3 cellular contexts compared by ENCODE assay signal in the genomic region with DNA sequence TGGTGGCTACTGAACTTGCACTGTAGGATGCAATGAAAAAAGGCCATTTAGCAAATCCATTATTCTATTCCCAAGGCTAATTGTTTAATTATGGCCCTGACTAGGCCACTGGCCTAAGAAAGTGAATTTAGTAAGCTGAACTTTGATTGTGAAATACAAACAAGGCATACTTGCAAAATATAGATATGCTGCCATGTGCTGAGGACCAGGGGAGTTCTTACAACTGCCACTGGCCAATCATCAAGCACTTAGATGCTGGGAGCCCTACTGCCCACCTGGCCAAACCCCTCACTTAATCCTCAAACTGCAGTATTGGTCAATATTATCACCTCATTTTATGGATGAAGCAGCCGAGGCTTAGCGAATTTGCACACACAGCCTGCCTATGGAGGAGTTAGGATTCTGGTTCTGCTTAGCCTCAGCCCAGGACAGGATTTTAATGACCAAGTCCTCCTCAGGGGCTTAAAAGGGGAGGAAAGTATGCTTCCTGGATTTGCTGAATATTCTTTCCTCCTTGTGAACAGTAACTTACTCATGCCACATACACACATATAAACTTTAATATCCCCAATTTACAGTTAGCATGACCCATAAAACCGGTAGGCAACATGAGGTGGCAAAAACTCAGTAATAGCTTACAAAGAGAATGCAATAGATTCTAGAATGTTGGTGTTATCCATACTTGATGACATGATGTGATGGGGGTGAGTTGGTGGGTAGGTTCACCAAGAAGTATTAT.
TF ChIP-seq lines count a peak whose summit lies in the region.

No MANE protein-coding gene starts in this region.

TF ChIP-seq in SK-N-SH, 30 proteins besides CTCF, POLR2A, EP300 and RAD21 (continued from another document):
- TF ChIP-seq REST (IDR thresholded peaks at IDR 0.05; ENCODE audit: low read depth, low read length), result no peak
- TF ChIP-seq NFIC (IDR thresholded peaks at IDR 0.05; ENCODE audit: borderline replicate concordance), result no peak
- TF ChIP-seq GATA2 (CRISPR knock-in tag; IDR thresholded peaks at IDR 0.05), result no peak
- TF ChIP-seq TCF12 (IDR thresholded peaks at IDR 0.05), result no peak
- TF ChIP-seq NRF1 (IDR thresholded peaks at IDR 0.05; ENCODE audit: low read depth, low read length), result no peak
- no peak for TF ChIP-seq GABPA (IDR thresholded peaks at IDR 0.05; ENCODE audit: low read depth)
- no peak for TF ChIP-seq FOXJ3 (CRISPR knock-in tag; IDR thresholded peaks at IDR 0.05)
- TF ChIP-seq ZBTB33 (IDR thresholded peaks at IDR 0.05; ENCODE audit: borderline replicate concordance, low read depth), result no peak
- TF ChIP-seq YY1 (IDR thresholded peaks at IDR 0.05; ENCODE audit: low read depth), result no peak
- TF ChIP-seq ELF1 (IDR thresholded peaks at IDR 0.05), result no peak
- TF ChIP-seq, protein P1, sequence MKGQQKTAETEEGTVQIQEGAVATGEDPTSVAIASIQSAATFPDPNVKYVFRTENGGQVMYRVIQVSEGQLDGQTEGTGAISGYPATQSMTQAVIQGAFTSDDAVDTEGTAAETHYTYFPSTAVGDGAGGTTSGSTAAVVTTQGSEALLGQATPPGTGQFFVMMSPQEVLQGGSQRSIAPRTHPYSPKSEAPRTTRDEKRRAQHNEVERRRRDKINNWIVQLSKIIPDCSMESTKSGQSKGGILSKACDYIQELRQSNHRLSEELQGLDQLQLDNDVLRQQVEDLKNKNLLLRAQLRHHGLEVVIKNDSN (IDR thresholded peaks at IDR 0.05; ENCODE audit: borderline replicate concordance, low read depth), result no peak
- TF ChIP-seq SMC3 (IDR thresholded peaks at IDR 0.05; ENCODE audit: low read depth, low read length), result no peak

TF ChIP-seq in SK-N-SH treated with all-trans-retinoic acid at 6 μM for 48 hours, 23 proteins besides CTCF, POLR2A, EP300 and RAD21 (continued from another document):
- TF ChIP-seq OSR1 (CRISPR knock-in tag; IDR thresholded peaks at IDR 0.05), result no peak
- TF ChIP-seq BACH2 (CRISPR knock-in tag; IDR thresholded peaks at IDR 0.05; ENCODE audit: borderline replicate concordance), result no peak
- no peak for TF ChIP-seq ZFP30 (CRISPR knock-in tag; IDR thresholded peaks at IDR 0.05)
- no peak for TF ChIP-seq ZC3H10 (CRISPR knock-in tag; IDR thresholded peaks at IDR 0.05)
- no peak for TF ChIP-seq ARNTL (CRISPR knock-in tag; IDR thresholded peaks at IDR 0.05; ENCODE audit: borderline replicate concordance, low read depth)
- TF ChIP-seq, protein P2, sequence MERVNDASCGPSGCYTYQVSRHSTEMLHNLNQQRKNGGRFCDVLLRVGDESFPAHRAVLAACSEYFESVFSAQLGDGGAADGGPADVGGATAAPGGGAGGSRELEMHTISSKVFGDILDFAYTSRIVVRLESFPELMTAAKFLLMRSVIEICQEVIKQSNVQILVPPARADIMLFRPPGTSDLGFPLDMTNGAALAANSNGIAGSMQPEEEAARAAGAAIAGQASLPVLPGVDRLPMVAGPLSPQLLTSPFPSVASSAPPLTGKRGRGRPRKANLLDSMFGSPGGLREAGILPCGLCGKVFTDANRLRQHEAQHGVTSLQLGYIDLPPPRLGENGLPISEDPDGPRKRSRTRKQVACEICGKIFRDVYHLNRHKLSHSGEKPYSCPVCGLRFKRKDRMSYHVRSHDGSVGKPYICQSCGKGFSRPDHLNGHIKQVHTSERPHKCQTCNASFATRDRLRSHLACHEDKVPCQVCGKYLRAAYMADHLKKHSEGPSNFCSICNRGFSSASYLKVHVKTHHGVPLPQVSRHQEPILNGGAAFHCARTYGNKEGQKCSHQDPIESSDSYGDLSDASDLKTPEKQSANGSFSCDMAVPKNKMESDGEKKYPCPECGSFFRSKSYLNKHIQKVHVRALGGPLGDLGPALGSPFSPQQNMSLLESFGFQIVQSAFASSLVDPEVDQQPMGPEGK (CRISPR knock-in tag; IDR thresholded peaks at IDR 0.05; ENCODE audit: borderline replicate concordance), result no peak
- TF ChIP-seq TOX (CRISPR knock-in tag; IDR thresholded peaks at IDR 0.05; ENCODE audit: borderline replicate concordance), result no peak
- TF ChIP-seq, protein P3, sequence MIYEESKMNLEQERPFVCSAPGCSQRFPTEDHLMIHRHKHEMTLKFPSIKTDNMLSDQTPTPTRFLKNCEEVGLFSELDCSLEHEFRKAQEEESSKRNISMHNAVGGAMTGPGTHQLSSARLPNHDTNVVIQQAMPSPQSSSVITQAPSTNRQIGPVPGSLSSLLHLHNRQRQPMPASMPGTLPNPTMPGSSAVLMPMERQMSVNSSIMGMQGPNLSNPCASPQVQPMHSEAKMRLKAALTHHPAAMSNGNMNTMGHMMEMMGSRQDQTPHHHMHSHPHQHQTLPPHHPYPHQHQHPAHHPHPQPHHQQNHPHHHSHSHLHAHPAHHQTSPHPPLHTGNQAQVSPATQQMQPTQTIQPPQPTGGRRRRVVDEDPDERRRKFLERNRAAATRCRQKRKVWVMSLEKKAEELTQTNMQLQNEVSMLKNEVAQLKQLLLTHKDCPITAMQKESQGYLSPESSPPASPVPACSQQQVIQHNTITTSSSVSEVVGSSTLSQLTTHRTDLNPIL (CRISPR knock-in tag; IDR thresholded peaks at IDR 0.05; ENCODE audit: low read depth), result no peak
TF ChIP-seq in SK-N-SH treated with all-trans-retinoic acid at 6 μM for 48 hours: peak in this region for 0.

TF ChIP-seq in WTC11, 78 proteins besides CTCF, POLR2A, EP300 and RAD21 (continued from another document):
- TF ChIP-seq, protein P4, sequence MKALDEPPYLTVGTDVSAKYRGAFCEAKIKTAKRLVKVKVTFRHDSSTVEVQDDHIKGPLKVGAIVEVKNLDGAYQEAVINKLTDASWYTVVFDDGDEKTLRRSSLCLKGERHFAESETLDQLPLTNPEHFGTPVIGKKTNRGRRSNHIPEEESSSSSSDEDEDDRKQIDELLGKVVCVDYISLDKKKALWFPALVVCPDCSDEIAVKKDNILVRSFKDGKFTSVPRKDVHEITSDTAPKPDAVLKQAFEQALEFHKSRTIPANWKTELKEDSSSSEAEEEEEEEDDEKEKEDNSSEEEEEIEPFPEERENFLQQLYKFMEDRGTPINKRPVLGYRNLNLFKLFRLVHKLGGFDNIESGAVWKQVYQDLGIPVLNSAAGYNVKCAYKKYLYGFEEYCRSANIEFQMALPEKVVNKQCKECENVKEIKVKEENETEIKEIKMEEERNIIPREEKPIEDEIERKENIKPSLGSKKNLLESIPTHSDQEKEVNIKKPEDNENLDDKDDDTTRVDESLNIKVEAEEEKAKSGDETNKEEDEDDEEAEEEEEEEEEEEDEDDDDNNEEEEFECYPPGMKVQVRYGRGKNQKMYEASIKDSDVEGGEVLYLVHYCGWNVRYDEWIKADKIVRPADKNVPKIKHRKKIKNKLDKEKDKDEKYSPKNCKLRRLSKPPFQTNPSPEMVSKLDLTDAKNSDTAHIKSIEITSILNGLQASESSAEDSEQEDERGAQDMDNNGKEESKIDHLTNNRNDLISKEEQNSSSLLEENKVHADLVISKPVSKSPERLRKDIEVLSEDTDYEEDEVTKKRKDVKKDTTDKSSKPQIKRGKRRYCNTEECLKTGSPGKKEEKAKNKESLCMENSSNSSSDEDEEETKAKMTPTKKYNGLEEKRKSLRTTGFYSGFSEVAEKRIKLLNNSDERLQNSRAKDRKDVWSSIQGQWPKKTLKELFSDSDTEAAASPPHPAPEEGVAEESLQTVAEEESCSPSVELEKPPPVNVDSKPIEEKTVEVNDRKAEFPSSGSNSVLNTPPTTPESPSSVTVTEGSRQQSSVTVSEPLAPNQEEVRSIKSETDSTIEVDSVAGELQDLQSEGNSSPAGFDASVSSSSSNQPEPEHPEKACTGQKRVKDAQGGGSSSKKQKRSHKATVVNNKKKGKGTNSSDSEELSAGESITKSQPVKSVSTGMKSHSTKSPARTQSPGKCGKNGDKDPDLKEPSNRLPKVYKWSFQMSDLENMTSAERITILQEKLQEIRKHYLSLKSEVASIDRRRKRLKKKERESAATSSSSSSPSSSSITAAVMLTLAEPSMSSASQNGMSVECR (CRISPR knock-in tag; IDR thresholded peaks at IDR 0.05; ENCODE audit: borderline replicate concordance), result no peak
- TF ChIP-seq CREM (CRISPR knock-in tag; IDR thresholded peaks at IDR 0.05) (no peak), MXD4 (CRISPR knock-in tag; IDR thresholded peaks at IDR 0.05; ENCODE audit: borderline replicate concordance) (no peak), ZNF263 (CRISPR knock-in tag; IDR thresholded peaks at IDR 0.05; ENCODE audit: low read depth) (no peak), E2F5 (CRISPR knock-in tag; IDR thresholded peaks at IDR 0.05) (no peak), JAZF1 (CRISPR knock-in tag; IDR thresholded peaks at IDR 0.05) (no peak), ZNF416 (CRISPR knock-in tag; IDR thresholded peaks at IDR 0.05) (no peak), PRRX2 (CRISPR knock-in tag; IDR thresholded peaks at IDR 0.05) (no peak), CBFB (CRISPR knock-in tag; IDR thresholded peaks at IDR 0.05; ENCODE audit: low read depth) (no peak), SMAD4 (CRISPR knock-in tag; IDR thresholded peaks at IDR 0.05) (no peak), HMGA2 (CRISPR knock-in tag; IDR thresholded peaks at IDR 0.05) (no peak), FOXK1 (CRISPR knock-in tag; IDR thresholded peaks at IDR 0.05) (no peak)
- TF ChIP-seq, protein P5, sequence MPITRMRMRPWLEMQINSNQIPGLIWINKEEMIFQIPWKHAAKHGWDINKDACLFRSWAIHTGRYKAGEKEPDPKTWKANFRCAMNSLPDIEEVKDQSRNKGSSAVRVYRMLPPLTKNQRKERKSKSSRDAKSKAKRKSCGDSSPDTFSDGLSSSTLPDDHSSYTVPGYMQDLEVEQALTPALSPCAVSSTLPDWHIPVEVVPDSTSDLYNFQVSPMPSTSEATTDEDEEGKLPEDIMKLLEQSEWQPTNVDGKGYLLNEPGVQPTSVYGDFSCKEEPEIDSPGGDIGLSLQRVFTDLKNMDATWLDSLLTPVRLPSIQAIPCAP (CRISPR knock-in tag; IDR thresholded peaks at IDR 0.05), result no peak
- TF ChIP-seq, protein P6, sequence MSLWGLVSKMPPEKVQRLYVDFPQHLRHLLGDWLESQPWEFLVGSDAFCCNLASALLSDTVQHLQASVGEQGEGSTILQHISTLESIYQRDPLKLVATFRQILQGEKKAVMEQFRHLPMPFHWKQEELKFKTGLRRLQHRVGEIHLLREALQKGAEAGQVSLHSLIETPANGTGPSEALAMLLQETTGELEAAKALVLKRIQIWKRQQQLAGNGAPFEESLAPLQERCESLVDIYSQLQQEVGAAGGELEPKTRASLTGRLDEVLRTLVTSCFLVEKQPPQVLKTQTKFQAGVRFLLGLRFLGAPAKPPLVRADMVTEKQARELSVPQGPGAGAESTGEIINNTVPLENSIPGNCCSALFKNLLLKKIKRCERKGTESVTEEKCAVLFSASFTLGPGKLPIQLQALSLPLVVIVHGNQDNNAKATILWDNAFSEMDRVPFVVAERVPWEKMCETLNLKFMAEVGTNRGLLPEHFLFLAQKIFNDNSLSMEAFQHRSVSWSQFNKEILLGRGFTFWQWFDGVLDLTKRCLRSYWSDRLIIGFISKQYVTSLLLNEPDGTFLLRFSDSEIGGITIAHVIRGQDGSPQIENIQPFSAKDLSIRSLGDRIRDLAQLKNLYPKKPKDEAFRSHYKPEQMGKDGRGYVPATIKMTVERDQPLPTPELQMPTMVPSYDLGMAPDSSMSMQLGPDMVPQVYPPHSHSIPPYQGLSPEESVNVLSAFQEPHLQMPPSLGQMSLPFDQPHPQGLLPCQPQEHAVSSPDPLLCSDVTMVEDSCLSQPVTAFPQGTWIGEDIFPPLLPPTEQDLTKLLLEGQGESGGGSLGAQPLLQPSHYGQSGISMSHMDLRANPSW (CRISPR knock-in tag; conservative IDR thresholded peaks at IDR 0.05; ENCODE audit: low read depth), result no peak
- TF ChIP-seq, protein P7, sequence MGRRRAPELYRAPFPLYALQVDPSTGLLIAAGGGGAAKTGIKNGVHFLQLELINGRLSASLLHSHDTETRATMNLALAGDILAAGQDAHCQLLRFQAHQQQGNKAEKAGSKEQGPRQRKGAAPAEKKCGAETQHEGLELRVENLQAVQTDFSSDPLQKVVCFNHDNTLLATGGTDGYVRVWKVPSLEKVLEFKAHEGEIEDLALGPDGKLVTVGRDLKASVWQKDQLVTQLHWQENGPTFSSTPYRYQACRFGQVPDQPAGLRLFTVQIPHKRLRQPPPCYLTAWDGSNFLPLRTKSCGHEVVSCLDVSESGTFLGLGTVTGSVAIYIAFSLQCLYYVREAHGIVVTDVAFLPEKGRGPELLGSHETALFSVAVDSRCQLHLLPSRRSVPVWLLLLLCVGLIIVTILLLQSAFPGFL (CRISPR knock-in tag; IDR thresholded peaks at IDR 0.05; ENCODE audit: borderline replicate concordance), result no peak
- TF ChIP-seq, protein P1 (CRISPR knock-in tag; IDR thresholded peaks at IDR 0.05), result no peak
